In the genomic region with DNA sequence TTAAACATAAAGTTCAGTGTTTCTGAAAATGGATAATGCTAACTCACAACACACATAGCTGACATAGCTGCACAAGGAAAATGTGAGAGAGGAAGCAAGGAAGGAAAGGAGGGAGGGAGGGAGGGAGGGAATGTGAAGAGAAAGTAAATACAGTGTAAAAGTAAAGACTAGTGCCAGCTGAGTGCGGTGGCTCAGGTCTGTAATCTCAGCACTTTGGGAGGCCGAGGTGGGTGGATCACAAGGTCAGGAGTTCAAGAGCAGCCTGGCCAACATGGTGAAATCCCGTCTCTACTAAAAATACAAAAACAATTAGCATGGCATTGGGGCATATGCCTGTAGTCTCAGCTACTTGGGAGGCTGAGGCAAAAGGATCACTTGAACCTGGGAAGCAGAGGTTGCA, we compare ENCODE assay signal across 7 cellular contexts.
DNase-seq lines count a peak whose midpoint lies in the region; ATAC-seq and TF ChIP-seq lines count a peak whose summit lies in the region.
"Not testable (repeated sequence)": the region's sequence is repeated elsewhere in the genome, so short reads cannot be mapped to it uniquely, and the experiment has no call there.

No MANE protein-coding gene starts in this region.

- not testable (repeated sequence) for TF ChIP-seq CTCF in PC-9 (conservative IDR thresholded peaks at IDR 0.05); coronary artery (IDR thresholded peaks at IDR 0.05); left ventricle myocardium inferior (IDR thresholded peaks at IDR 0.05; ENCODE audit: borderline replicate concordance)

- not testable (repeated sequence) for H3K4me1 Mint-ChIP-seq in activated T-cell treated with anti-CD3 and anti-CD28 coated beads, Interleukin-2, amount 50 U/mL, for 72 hours (ENCODE audit: low read depth); stimulated activated effector memory CD8-positive, alpha-beta T cell treated with anti-CD3 and anti-CD28 coated beads, Interleukin-12 subunit alpha, Interleukin-12 subunit beta, amount 100 ng/mL, for 72 hours

- POLR2A ChIA-PET in PC-9 (lab: Charles Lee; ENCODE audit: unreplicated experiment) = not testable (repeated sequence)

- not testable (repeated sequence) for H3K36me3 ChIP-seq in PC-9 (ENCODE audit: low read depth); left ventricle myocardium inferior; mucosa of rectum (ENCODE audit: control insufficient read depth in 2 of 2, insufficient read depth in 2 of 2, low read length in 2 of 2)

- H3K27me3 ChIP-seq in PC-9 (ENCODE audit: insufficient read depth, low read depth); left ventricle myocardium inferior (ENCODE audit: low read depth); mucosa of rectum (ENCODE audit: control insufficient read depth in 2 of 2, insufficient read depth in 2 of 2, low read length in 2 of 2): not testable (repeated sequence)

- H4K20me1 ChIP-seq in PC-9 (ENCODE audit: insufficient read depth) = not testable (repeated sequence)

- H3K79me2 ChIP-seq in PC-9 (ENCODE audit: low read depth) = not testable (repeated sequence)

- CTCF ChIA-PET in PC-9 (lab: Charles Lee) = interaction anchor here (0.6 kb wide), 1 partner anchor 245 kb away, joined by 11 read pairs; no protein-coding TSS in a partner anchor

- not testable (repeated sequence) for ATAC-seq in activated T-cell treated with anti-CD3 and anti-CD28 coated beads, Interleukin-2, amount 50 U/mL, for 72 hours (replicated peaks in 1 of 2); stimulated activated effector memory CD8-positive, alpha-beta T cell treated with anti-CD3 and anti-CD28 coated beads, Interleukin-12 subunit alpha, Interleukin-12 subunit beta, amount 100 ng/mL, for 72 hours

- H3K4me1 ChIP-seq in PC-9 (replicated peaks; ENCODE audit: insufficient read depth); left ventricle myocardium inferior; mucosa of rectum (ENCODE audit: control insufficient read depth in 2 of 2, insufficient read depth in 2 of 2, low read length in 2 of 2): not testable (repeated sequence)

- not testable (repeated sequence) for H3K27me3 Mint-ChIP-seq in activated T-cell treated with anti-CD3 and anti-CD28 coated beads, Interleukin-2, amount 50 U/mL, for 72 hours (ENCODE audit: low read depth)

- peak overlapping the region; percentile 48 to 64 for H3K4me3 Mint-ChIP-seq in activated T-cell treated with anti-CD3 and anti-CD28 coated beads, Interleukin-2, amount 50 U/mL, for 72 hours
- H3K4me3 Mint-ChIP-seq in stimulated activated effector memory CD8-positive, alpha-beta T cell treated with anti-CD3 and anti-CD28 coated beads, Interleukin-12 subunit alpha, Interleukin-12 subunit beta, amount 100 ng/mL, for 72 hours = peak overlapping the region; percentile 2

- not testable (repeated sequence) for BruUV-seq in PC-9 (replicated peaks; lab: Mats Ljungman, UMichigan)

- H3K36me3 Mint-ChIP-seq in activated T-cell treated with anti-CD3 and anti-CD28 coated beads, Interleukin-2, amount 50 U/mL, for 72 hours (ENCODE audit: insufficient read depth in 2 of 2); stimulated activated effector memory CD8-positive, alpha-beta T cell treated with anti-CD3 and anti-CD28 coated beads, Interleukin-12 subunit alpha, Interleukin-12 subunit beta, amount 100 ng/mL, for 72 hours: not testable (repeated sequence)

- H3K9me2 ChIP-seq in PC-9 (ENCODE audit: insufficient read depth) = not testable (repeated sequence)

- H2AFZ ChIP-seq in PC-9 = 0 out of 2 replicates have a peak overlapping the region, but pooled peaks have one; percentile 26

- peak overlapping the region; percentile 20 for H3K27ac Mint-ChIP-seq in activated T-cell treated with anti-CD3 and anti-CD28 coated beads, Interleukin-2, amount 50 U/mL, for 72 hours
- H3K27ac Mint-ChIP-seq in stimulated activated effector memory CD8-positive, alpha-beta T cell treated with anti-CD3 and anti-CD28 coated beads, Interleukin-12 subunit alpha, Interleukin-12 subunit beta, amount 100 ng/mL, for 72 hours = not testable (repeated sequence)

- H3K27ac ChIP-seq in PC-9; mucosa of rectum (ENCODE audit: low read depth in 2 of 2, low read length in 2 of 2): not testable (repeated sequence)
- H3K27ac ChIP-seq in coronary artery (peak overlapping the region in 1 of 2 donors; percentile 24), left ventricle myocardium inferior (replicated peaks) (peak overlapping the region; percentile 46)

- not testable (repeated sequence) for H3F3A ChIP-seq in PC-9 (ENCODE audit: insufficient read depth, low read depth)

- H3K4me3 ChIP-seq in PC-9 (peak overlapping the region; percentile 46; the same call in 1 of the 2 replicates), coronary artery (peak overlapping the region; percentile 48), left ventricle myocardium inferior (peak overlapping the region; percentile 56), mucosa of rectum (ENCODE audit: low read length in 2 of 2) (peak overlapping the region; percentile 67 to 69)

- peak overlapping the region; percentile 65 for H3K4me2 ChIP-seq in PC-9

- intact Hi-C loops in PC-9 (cut with micrococcal nuclease; ENCODE audit: unreplicated experiment); left ventricle myocardium inferior (cut with micrococcal nuclease): not testable (repeated sequence)

- not testable (repeated sequence) for H3K9me3 ChIP-seq in PC-9 (ENCODE audit: insufficient read depth, low read depth); mucosa of rectum (ENCODE audit: control insufficient read depth in 2 of 2, low read length in 2 of 2)
- peaks cover 16% of the 10 kb centered on the region for H3K9me3 ChIP-seq in left ventricle myocardium inferior (replicated peaks)

- not testable (repeated sequence) for H3K9me3 Mint-ChIP-seq in activated T-cell treated with anti-CD3 and anti-CD28 coated beads, Interleukin-2, amount 50 U/mL, for 72 hours
- H3K9me3 Mint-ChIP-seq in stimulated activated effector memory CD8-positive, alpha-beta T cell treated with anti-CD3 and anti-CD28 coated beads, Interleukin-12 subunit alpha, Interleukin-12 subunit beta, amount 100 ng/mL, for 72 hours = peaks cover 18% of the 10 kb centered on the region

- DNase-seq in H4 (ENCODE audit: low spot score) = peak; percentile 45
- DNase-seq in PC-9; activated T-cell treated with anti-CD3 and anti-CD28 coated beads, Interleukin-2, amount 50 U/mL, for 72 hours; coronary artery (ENCODE audit: low spot score); left ventricle myocardium inferior; stimulated activated effector memory CD8-positive, alpha-beta T cell treated with anti-CD3 and anti-CD28 coated beads, Interleukin-12 subunit alpha, Interleukin-12 subunit beta, amount 100 ng/mL, for 72 hours (ENCODE audit: low spot score in 2 of 2): not testable (repeated sequence)

- H3K9ac ChIP-seq in mucosa of rectum (ENCODE audit: low read depth in 1 of 2, low read length in 2 of 2) = peak overlapping the region in 1 of 2 donors; percentile 42
